1 cellular context compared by ENCODE assay signal in the genomic region with DNA sequence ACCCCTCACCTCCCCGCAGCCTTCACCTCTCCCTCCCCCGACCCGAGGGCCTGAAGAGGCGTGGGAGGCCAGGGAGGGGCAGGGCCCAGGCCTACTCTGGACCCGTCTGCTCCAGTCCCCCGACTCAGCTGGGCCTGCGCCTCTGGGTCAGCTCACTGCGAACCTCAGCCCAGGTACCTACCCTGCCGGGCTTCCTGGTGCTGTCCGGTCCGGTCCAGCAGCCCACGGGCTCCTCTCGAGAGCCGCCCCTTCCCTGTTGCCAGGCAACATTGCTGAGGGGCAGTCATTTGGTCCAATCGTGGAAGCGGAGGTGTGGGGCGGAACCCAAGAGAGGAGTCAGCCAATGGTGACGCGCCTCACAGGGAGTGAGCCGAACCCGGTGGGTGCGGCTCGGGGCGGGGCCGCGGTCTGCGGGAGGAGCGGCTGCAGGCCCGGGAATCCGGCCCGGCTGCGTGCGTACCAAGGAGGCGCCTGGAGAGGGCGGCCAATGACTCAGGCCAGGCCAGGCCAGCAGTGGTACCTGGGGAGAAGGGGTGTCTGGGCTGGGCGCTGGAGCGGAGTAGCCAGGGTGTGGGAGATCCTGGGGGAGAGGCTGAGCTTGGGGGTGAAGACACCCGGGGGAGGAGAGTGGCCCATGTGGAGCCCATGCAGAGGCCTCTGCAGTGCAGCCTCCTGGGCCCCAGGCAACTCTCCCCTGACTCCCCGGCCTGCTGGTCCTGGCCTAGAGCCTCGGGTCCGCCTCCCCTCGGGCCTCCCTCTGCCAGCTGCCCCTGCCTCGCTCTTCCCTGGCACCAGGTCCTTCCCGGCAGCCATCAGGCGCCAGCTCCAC.
TF ChIP-seq lines count a peak whose summit lies in the region.

A gene with protein sequence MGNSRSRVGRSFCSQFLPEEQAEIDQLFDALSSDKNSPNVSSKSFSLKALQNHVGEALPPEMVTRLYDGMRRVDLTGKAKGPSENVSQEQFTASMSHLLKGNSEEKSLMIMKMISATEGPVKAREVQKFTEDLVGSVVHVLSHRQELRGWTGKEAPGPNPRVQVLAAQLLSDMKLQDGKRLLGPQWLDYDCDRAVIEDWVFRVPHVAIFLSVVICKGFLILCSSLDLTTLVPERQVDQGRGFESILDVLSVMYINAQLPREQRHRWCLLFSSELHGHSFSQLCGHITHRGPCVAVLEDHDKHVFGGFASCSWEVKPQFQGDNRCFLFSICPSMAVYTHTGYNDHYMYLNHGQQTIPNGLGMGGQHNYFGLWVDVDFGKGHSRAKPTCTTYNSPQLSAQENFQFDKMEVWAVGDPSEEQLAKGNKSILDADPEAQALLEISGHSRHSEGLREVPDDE (minus strand): TSS at position 240 of the 829 bp plus-strand sequence. CDS start 6,573 bp downstream, outside the sequence.

TF ChIP-seq in HepG2, 621 proteins besides CTCF, POLR2A, EP300 and RAD21 (continued from another document and continues in another):
- TF ChIP-seq, protein P1, sequence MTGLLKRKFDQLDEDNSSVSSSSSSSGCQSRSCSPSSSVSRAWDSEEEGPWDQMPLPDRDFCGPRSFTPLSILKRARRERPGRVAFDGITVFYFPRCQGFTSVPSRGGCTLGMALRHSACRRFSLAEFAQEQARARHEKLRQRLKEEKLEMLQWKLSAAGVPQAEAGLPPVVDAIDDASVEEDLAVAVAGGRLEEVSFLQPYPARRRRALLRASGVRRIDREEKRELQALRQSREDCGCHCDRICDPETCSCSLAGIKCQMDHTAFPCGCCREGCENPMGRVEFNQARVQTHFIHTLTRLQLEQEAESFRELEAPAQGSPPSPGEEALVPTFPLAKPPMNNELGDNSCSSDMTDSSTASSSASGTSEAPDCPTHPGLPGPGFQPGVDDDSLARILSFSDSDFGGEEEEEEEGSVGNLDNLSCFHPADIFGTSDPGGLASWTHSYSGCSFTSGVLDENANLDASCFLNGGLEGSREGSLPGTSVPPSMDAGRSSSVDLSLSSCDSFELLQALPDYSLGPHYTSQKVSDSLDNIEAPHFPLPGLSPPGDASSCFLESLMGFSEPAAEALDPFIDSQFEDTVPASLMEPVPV (CRISPR knock-in tag; IDR thresholded peaks at IDR 0.05), result peak; percentile 97
- TF ChIP-seq ZNF724P (CRISPR knock-in tag; IDR thresholded peaks at IDR 0.05; ENCODE audit: borderline replicate concordance), result peak; percentile 60; the same call in 1 of the 2 replicates
- TF ChIP-seq, protein P2, sequence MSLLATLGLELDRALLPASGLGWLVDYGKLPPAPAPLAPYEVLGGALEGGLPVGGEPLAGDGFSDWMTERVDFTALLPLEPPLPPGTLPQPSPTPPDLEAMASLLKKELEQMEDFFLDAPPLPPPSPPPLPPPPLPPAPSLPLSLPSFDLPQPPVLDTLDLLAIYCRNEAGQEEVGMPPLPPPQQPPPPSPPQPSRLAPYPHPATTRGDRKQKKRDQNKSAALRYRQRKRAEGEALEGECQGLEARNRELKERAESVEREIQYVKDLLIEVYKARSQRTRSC (CRISPR knock-in tag; IDR thresholded peaks at IDR 0.05; ENCODE audit: low read depth), result 0 out of 2 replicates have a peak, but pooled peaks have one; percentile 23
- no peak for TF ChIP-seq FOSL1 (CRISPR knock-in tag; IDR thresholded peaks at IDR 0.05; ENCODE audit: borderline replicate concordance)
- TF ChIP-seq, protein P3, sequence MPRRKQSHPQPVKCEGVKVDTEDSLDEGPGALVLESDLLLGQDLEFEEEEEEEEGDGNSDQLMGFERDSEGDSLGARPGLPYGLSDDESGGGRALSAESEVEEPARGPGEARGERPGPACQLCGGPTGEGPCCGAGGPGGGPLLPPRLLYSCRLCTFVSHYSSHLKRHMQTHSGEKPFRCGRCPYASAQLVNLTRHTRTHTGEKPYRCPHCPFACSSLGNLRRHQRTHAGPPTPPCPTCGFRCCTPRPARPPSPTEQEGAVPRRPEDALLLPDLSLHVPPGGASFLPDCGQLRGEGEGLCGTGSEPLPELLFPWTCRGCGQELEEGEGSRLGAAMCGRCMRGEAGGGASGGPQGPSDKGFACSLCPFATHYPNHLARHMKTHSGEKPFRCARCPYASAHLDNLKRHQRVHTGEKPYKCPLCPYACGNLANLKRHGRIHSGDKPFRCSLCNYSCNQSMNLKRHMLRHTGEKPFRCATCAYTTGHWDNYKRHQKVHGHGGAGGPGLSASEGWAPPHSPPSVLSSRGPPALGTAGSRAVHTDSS (CRISPR knock-in tag; conservative IDR thresholded peaks at IDR 0.05), result no peak
- TF ChIP-seq, protein P4, sequence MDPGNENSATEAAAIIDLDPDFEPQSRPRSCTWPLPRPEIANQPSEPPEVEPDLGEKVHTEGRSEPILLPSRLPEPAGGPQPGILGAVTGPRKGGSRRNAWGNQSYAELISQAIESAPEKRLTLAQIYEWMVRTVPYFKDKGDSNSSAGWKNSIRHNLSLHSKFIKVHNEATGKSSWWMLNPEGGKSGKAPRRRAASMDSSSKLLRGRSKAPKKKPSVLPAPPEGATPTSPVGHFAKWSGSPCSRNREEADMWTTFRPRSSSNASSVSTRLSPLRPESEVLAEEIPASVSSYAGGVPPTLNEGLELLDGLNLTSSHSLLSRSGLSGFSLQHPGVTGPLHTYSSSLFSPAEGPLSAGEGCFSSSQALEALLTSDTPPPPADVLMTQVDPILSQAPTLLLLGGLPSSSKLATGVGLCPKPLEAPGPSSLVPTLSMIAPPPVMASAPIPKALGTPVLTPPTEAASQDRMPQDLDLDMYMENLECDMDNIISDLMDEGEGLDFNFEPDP (CRISPR knock-in tag; conservative IDR thresholded peaks at IDR 0.05), result no peak
- TF ChIP-seq SP140L (CRISPR knock-in tag; IDR thresholded peaks at IDR 0.05; ENCODE audit: borderline replicate concordance), result 0 out of 2 replicates have a peak, but pooled peaks have one; percentile 24
- peak; percentile 53 for TF ChIP-seq ELF3 (CRISPR knock-in tag; IDR thresholded peaks at IDR 0.05)
- peak; percentile 79 for TF ChIP-seq YEATS2 (CRISPR knock-in tag; IDR thresholded peaks at IDR 0.05; ENCODE audit: borderline replicate concordance)
- no peak for TF ChIP-seq CBX5 (CRISPR knock-in tag; IDR thresholded peaks at IDR 0.05; ENCODE audit: borderline replicate concordance)
- no peak for TF ChIP-seq TCF7 (IDR thresholded peaks at IDR 0.05; ENCODE audit: low read depth)
- peak; percentile 71; the same call in 1 of the 2 replicates for TF ChIP-seq ERF (CRISPR knock-in tag; IDR thresholded peaks at IDR 0.05)
- TF ChIP-seq BORCS8-MEF2B (CRISPR knock-in tag; IDR thresholded peaks at IDR 0.05), result peak; percentile 79; the same call in 1 of the 2 replicates
- TF ChIP-seq JARID2 (CRISPR knock-in tag; IDR thresholded peaks at IDR 0.05; ENCODE audit: insufficient replicate concordance), result peak; percentile 85
- TF ChIP-seq HMG20B (CRISPR knock-in tag; conservative IDR thresholded peaks at IDR 0.05), result 0 out of 2 replicates have a peak, but pooled peaks have one; percentile 8
- no peak; the same call in 1 of the 2 replicates for TF ChIP-seq XBP1 (CRISPR knock-in tag; IDR thresholded peaks at IDR 0.05)
- peak; percentile 61; the same call in 1 of the 2 replicates for TF ChIP-seq SALL1 (CRISPR knock-in tag; IDR thresholded peaks at IDR 0.05)
- no peak for TF ChIP-seq ZNF670 (CRISPR knock-in tag; IDR thresholded peaks at IDR 0.05; ENCODE audit: borderline replicate concordance)
- no peak for TF ChIP-seq NKX3-1 (CRISPR knock-in tag; IDR thresholded peaks at IDR 0.05)
- TF ChIP-seq, protein P5, sequence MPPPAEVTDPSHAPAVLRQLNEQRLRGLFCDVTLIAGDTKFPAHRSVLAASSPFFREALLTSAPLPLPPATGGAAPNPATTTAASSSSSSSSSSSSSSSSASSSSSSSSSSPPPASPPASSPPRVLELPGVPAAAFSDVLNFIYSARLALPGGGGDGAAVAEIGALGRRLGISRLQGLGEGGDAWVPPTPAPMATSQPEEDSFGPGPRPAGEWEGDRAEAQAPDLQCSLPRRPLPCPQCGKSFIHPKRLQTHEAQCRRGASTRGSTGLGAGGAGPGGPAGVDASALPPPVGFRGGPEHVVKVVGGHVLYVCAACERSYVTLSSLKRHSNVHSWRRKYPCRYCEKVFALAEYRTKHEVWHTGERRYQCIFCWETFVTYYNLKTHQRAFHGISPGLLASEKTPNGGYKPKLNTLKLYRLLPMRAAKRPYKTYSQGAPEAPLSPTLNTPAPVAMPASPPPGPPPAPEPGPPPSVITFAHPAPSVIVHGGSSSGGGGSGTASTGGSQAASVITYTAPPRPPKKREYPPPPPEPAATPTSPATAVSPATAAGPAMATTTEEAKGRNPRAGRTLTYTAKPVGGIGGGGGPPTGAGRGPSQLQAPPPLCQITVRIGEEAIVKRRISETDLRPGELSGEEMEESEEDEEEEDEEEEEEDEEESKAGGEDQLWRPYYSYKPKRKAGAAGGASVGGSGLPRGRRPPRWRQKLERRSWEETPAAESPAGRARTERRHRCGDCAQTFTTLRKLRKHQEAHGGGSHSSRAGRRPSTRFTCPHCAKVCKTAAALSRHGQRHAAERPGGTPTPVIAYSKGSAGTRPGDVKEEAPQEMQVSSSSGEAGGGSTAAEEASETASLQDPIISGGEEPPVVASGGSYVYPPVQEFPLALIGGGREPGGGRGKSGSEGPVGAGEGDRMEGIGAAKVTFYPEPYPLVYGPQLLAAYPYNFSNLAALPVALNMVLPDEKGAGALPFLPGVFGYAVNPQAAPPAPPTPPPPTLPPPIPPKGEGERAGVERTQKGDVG (CRISPR knock-in tag; IDR thresholded peaks at IDR 0.05; ENCODE audit: borderline replicate concordance), result peak; percentile 82; the same call in 1 of the 2 replicates
- peak; percentile 58; the same call in 1 of the 2 replicates for TF ChIP-seq BRD4 (CRISPR knock-in tag; IDR thresholded peaks at IDR 0.05)
- TF ChIP-seq, protein P6, sequence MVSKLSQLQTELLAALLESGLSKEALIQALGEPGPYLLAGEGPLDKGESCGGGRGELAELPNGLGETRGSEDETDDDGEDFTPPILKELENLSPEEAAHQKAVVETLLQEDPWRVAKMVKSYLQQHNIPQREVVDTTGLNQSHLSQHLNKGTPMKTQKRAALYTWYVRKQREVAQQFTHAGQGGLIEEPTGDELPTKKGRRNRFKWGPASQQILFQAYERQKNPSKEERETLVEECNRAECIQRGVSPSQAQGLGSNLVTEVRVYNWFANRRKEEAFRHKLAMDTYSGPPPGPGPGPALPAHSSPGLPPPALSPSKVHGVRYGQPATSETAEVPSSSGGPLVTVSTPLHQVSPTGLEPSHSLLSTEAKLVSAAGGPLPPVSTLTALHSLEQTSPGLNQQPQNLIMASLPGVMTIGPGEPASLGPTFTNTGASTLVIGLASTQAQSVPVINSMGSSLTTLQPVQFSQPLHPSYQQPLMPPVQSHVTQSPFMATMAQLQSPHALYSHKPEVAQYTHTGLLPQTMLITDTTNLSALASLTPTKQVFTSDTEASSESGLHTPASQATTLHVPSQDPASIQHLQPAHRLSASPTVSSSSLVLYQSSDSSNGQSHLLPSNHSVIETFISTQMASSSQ (IDR thresholded peaks at IDR 0.05; ENCODE audit: low read depth), result no peak
- TF ChIP-seq, protein P6 (CRISPR knock-in tag; IDR thresholded peaks at IDR 0.05; ENCODE audit: borderline replicate concordance), result no peak
- no peak for TF ChIP-seq NFIC (IDR thresholded peaks at IDR 0.05; ENCODE audit: low read length)
- peak; percentile 95 for TF ChIP-seq HNRNPLL (IDR thresholded peaks at IDR 0.05; ENCODE audit: low read depth, low read length, poor library complexity, severe bottlenecking)
- TF ChIP-seq, protein P7, sequence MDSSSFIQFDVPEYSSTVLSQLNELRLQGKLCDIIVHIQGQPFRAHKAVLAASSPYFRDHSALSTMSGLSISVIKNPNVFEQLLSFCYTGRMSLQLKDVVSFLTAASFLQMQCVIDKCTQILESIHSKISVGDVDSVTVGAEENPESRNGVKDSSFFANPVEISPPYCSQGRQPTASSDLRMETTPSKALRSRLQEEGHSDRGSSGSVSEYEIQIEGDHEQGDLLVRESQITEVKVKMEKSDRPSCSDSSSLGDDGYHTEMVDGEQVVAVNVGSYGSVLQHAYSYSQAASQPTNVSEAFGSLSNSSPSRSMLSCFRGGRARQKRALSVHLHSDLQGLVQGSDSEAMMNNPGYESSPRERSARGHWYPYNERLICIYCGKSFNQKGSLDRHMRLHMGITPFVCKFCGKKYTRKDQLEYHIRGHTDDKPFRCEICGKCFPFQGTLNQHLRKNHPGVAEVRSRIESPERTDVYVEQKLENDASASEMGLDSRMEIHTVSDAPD (CRISPR knock-in tag; IDR thresholded peaks at IDR 0.05), result 0 out of 2 replicates have a peak, but pooled peaks have one; percentile 33
- peak; percentile 85; the same call in 1 of the 2 replicates for TF ChIP-seq MZF1 (CRISPR knock-in tag; IDR thresholded peaks at IDR 0.05; ENCODE audit: borderline replicate concordance)
- TF ChIP-seq ZFP37 (CRISPR knock-in tag; IDR thresholded peaks at IDR 0.05; ENCODE audit: borderline replicate concordance), result 0 out of 2 replicates have a peak, but pooled peaks have one; percentile 48
- peak; percentile 79 for TF ChIP-seq ATF7-NPFF (CRISPR knock-in tag; IDR thresholded peaks at IDR 0.05; ENCODE audit: low read depth)
- no peak for TF ChIP-seq ZNF343 (CRISPR knock-in tag; IDR thresholded peaks at IDR 0.05)
